15 cellular contexts compared by ENCODE assay signal in the genomic region with DNA sequence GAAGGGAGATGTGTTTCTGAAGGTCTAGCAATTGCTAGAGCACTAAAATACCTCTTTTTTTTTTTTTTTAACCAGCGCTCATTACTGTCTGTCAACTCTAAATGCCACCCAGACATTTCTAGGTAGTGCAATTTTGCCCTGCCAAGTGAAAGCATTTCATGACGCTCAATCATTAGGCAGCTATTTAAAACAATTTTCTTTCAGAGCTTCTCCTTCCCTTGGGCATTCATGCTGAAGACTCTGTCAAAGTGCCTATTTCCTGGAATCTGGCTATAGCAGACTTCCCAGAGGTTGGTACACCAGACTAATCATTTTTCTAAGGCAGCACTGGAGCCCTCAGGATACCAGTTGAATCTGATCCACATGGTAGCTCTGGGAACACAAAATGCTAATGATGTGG.
DNase-seq lines count a peak whose midpoint lies in the region; ATAC-seq lines count a peak whose summit lies in the region.
"Had no signal": no experiment of that assay in that cellular context is flagged by ENCODE, and none has a peak within 500 bp of the region (broad histone marks: within the 10 kb centered on the region; RNA-seq: fewer than 3 reads in every experiment).

No MANE protein-coding gene starts in this region.

- H3K4me1 Mint-ChIP-seq in stimulated activated naive CD8-positive, alpha-beta T cell treated with anti-CD3 and anti-CD28 coated beads, Interleukin-15, Interleukin-2, amounts not matched to agents 100 ng/mL and 50 ng/mL, for 24 hours (ENCODE audit: low read depth), result peaks cover 70% of the 10 kb centered on the region
- peaks cover 58% of the 10 kb centered on the region for H3K4me1 Mint-ChIP-seq in activated CD4-positive, alpha-beta memory T cell treated with anti-CD3 and anti-CD28 coated beads, Interleukin-2, amount 10 ng/mL, durations not matched to agents 7 days and 5 days

- H3K36me3 Mint-ChIP-seq in stimulated activated naive CD8-positive, alpha-beta T cell treated with anti-CD3 and anti-CD28 coated beads, Interleukin-15, Interleukin-2, amounts not matched to agents 100 ng/mL and 50 ng/mL, for 24 hours (ENCODE audit: low read depth), result peaks cover 24% of the 10 kb centered on the region
- H3K36me3 Mint-ChIP-seq in activated CD4-positive, alpha-beta memory T cell treated with anti-CD3 and anti-CD28 coated beads, Interleukin-2, amount 10 ng/mL, durations not matched to agents 7 days and 5 days (ENCODE audit: low read depth), result peaks cover 21% of the 10 kb centered on the region

- peaks cover 14% of the 10 kb centered on the region for H3K9me3 Mint-ChIP-seq in stimulated activated naive CD8-positive, alpha-beta T cell treated with anti-CD3 and anti-CD28 coated beads, Interleukin-15, Interleukin-2, amounts not matched to agents 100 ng/mL and 50 ng/mL, for 24 hours
- H3K9me3 Mint-ChIP-seq in activated CD4-positive, alpha-beta memory T cell treated with anti-CD3 and anti-CD28 coated beads, Interleukin-2, amount 10 ng/mL, durations not matched to agents 7 days and 5 days, result peaks cover 10% of the 10 kb centered on the region

- POLR2A ChIA-PET in activated CD4-positive, alpha-beta memory T cell treated with anti-CD3 and anti-CD28 coated beads, Interleukin-2, amount 10 ng/mL, durations not matched to agents 7 days and 5 days (lab: Charles Lee), result interaction anchor here (1.2 to 3.6 kb wide), 6 partner anchors 9 to 580 kb away, joined by 3 to 34 read pairs (median 12); a partner anchor contains a TSS

- H3K4me3 Mint-ChIP-seq in stimulated activated naive CD8-positive, alpha-beta T cell treated with anti-CD3 and anti-CD28 coated beads, Interleukin-15, Interleukin-2, amounts not matched to agents 100 ng/mL and 50 ng/mL, for 24 hours, result peak overlapping the region; percentile 38
- no peak overlapping the region for H3K4me3 Mint-ChIP-seq in activated CD4-positive, alpha-beta memory T cell treated with anti-CD3 and anti-CD28 coated beads, Interleukin-2, amount 10 ng/mL, durations not matched to agents 7 days and 5 days
- H3K4me3 Mint-ChIP-seq: CD14-positive monocyte had no signal

- peak overlapping the region; percentile 96 for H3K27ac Mint-ChIP-seq in stimulated activated naive CD8-positive, alpha-beta T cell treated with anti-CD3 and anti-CD28 coated beads, Interleukin-15, Interleukin-2, amounts not matched to agents 100 ng/mL and 50 ng/mL, for 24 hours
- H3K27ac Mint-ChIP-seq in activated CD4-positive, alpha-beta memory T cell treated with anti-CD3 and anti-CD28 coated beads, Interleukin-2, amount 10 ng/mL, durations not matched to agents 7 days and 5 days, result peak overlapping the region; percentile 82
- H3K27ac Mint-ChIP-seq: CD14-positive monocyte had no signal

- H3K27me3 Mint-ChIP-seq in stimulated activated naive CD8-positive, alpha-beta T cell treated with anti-CD3 and anti-CD28 coated beads, Interleukin-15, Interleukin-2, amounts not matched to agents 100 ng/mL and 50 ng/mL, for 24 hours, result no peaks in the 10 kb centered on the region
- H3K27me3 Mint-ChIP-seq in activated CD4-positive, alpha-beta memory T cell treated with anti-CD3 and anti-CD28 coated beads, Interleukin-2, amount 10 ng/mL, durations not matched to agents 7 days and 5 days, result no peaks in the 10 kb centered on the region

- DNase-seq in stimulated activated naive CD8-positive, alpha-beta T cell treated with anti-CD3 and anti-CD28 coated beads, Interleukin-15, Interleukin-2, amounts not matched to agents 100 U/mL and 50 U/mL, for 24 hours, result no peak
- DNase-seq in activated CD4-positive, alpha-beta memory T cell treated with anti-CD3 and anti-CD28 coated beads, Interleukin-2, amount 10 ng/mL, durations not matched to agents 7 days and 5 days, result no peak
- DNase-seq in kidney tubule cell (ENCODE audit: low spot score) (peak; percentile 52), GOT3 (lab: John Stamatoyannopoulos, UW) (no peak), NOMO-1 treated with dmso at 0.1 percent for 144 hours (lab: John Stamatoyannopoulos, UW; ENCODE audit: unreplicated experiment) (no peak)
- DNase-seq in activated effector memory CD4-positive, alpha-beta T cell treated with Interleukin-2 at 50 U/mL for 16 hours, result no peak
- DNase-seq: activated CD8-positive, alpha-beta memory T cell treated with anti-CD3 and anti-CD28 coated beads, Interleukin-2, amount 50 U/mL, for 48 hours; effector CD4-positive, alpha-beta T cell; mucosa of descending colon; right lobe of liver; stimulated activated CD4-positive, alpha-beta T cell treated with anti-CD3 and anti-CD28 coated beads, Interleukin-4, amount 100 ng/mL, for 4 hours; stomach had no signal

- no peak for ATAC-seq in stimulated activated naive CD8-positive, alpha-beta T cell treated with anti-CD3 and anti-CD28 coated beads, Interleukin-15, Interleukin-2, amounts not matched to agents 100 U/mL and 50 U/mL, for 24 hours
- ATAC-seq in GM21825 (IDR thresholded peaks at IDR 0.05; ENCODE audit: unreplicated experiment), result no peak
- ATAC-seq: mucosa of descending colon, right lobe of liver had no signal

- CTCF ChIA-PET in activated CD4-positive, alpha-beta memory T cell treated with anti-CD3 and anti-CD28 coated beads, Interleukin-2, amount 10 ng/mL, durations not matched to agents 7 days and 5 days (lab: Charles Lee), result interaction anchor here (0.7 kb wide), 1 partner anchor 59 kb away, joined by 3 read pairs; no protein-coding TSS in a partner anchor
